Comparison of ENCODE assay signal across 17 cellular contexts in genomic region chr14:104082807-104083206, GRCh38. TPM values are rescaled to one million over a fixed set of nuclear protein-coding genes. Genes with fewer than 3 reads are reported as not detected.
DNase-seq lines count a peak whose midpoint lies in the region; ATAC-seq and TF ChIP-seq lines count a peak whose summit lies in the region.
"Had no signal": no experiment of that assay in that cellular context is flagged by ENCODE, and none has a peak within 500 bp of the region (broad histone marks: within the 10 kb centered on the region; RNA-seq: fewer than 3 reads in every experiment).

No MANE protein-coding gene starts in this region.

- H3K36me3 ChIP-seq in SK-N-SH (replicated peaks in 1 of 2; ENCODE audit: control insufficient read depth in 1 of 2, insufficient read depth in 2 of 2, low read length in 1 of 2) (no peaks in the 10 kb centered on the region), colonic mucosa (no peaks in the 10 kb centered on the region), lung (ENCODE audit: control insufficient read depth in 2 of 2, insufficient read depth in 2 of 2, low read length in 2 of 2) (no peaks in the 10 kb centered on the region), transverse colon (no peaks in the 10 kb centered on the region)
- H3K36me3 ChIP-seq: thoracic aorta had no signal

- in situ Hi-C loops in transverse colon (cut with MboI; ENCODE audit: low pct_ligation_motif_present in 1 of 4, low pct_unique_long_range_greater_than_20kb in 1 of 4, low sequenced_read_pairs in 3 of 4): no loop called here

- 44% methylated on average over 10 of the region's 12 CpGs for WGBS in SK-N-SH (ENCODE audit: low lambda C conversion rate)
- 56 to 67% methylated on average over 12 of the region's 12 CpGs for WGBS in lung, 2 donors
- WGBS in transverse colon (ENCODE audit: low coverage in 1 of 2), 2 donors: 40% methylated on average over 12 of the region's 12 CpGs; no CpG with 5 or more reads in 1 of the 2 donors

- H4K20me1 ChIP-seq in SK-N-SH (ENCODE audit: insufficient read depth): no peaks in the 10 kb centered on the region

- POLR2A ChIA-PET in SK-N-SH (lab: Yijun Ruan, JAX): no interaction called here

- H2AFZ ChIP-seq in SK-N-SH (ENCODE audit: low read depth): no peak overlapping the region

- ATAC-seq in SK-N-SH treated with all-trans-retinoic acid at 6 μM for 48 hours (no peak), lung (ENCODE audit: insufficient read depth, low FRiP score) (no peak), HG02970 (IDR thresholded peaks at IDR 0.05; ENCODE audit: low FRiP score, unreplicated experiment) (no peak)
- ATAC-seq: activated CD8-positive, alpha-beta T cell treated with anti-CD3 and anti-CD28 coated beads, Interleukin-2, amount 10 ng/mL, durations not matched to agents 7 days and 5 days had no signal

- H3K9me2 ChIP-seq in SK-N-SH: no peaks in the 10 kb centered on the region

- no peaks in the 10 kb centered on the region for H3K79me2 ChIP-seq in SK-N-SH (ENCODE audit: insufficient read depth)

- H3K9ac ChIP-seq in SK-N-SH (no peak overlapping the region), colonic mucosa (ENCODE audit: low read depth in 2 of 2, low read length in 2 of 2) (peak overlapping the region in 1 of 2 donors; percentile 82)

- CTCF ChIA-PET in SK-N-SH (lab: Yijun Ruan, JAX): interaction anchor here (1.0 to 3.1 kb wide), 2 partner anchors 11 to 482 kb away, joined by 3 to 19 read pairs; no protein-coding TSS in a partner anchor

- no peak overlapping the region for H3K4me2 ChIP-seq in SK-N-SH

- H3K9me3 ChIP-seq in SK-N-SH (no peaks in the 10 kb centered on the region), colonic mucosa (no peaks in the 10 kb centered on the region), lung (ENCODE audit: control insufficient read depth in 2 of 2, insufficient read depth in 1 of 2, low read length in 1 of 2) (no peaks in the 10 kb centered on the region), transverse colon (no peaks in the 10 kb centered on the region)
- H3K9me3 ChIP-seq: thoracic aorta had no signal

- DNase-seq in SK-N-SH (peak; percentile 39), colonic mucosa (peak; percentile 86), lung (ENCODE audit: low spot score) (peak; percentile 65), transverse colon (peak; percentile 86), NK-92 (lab: John Stamatoyannopoulos, UW; ENCODE audit: unreplicated experiment) (no peak), COLO668 (lab: John Stamatoyannopoulos, UW; ENCODE audit: unreplicated experiment) (no peak)
- DNase-seq: activated CD8-positive, alpha-beta T cell treated with anti-CD3 and anti-CD28 coated beads, Interleukin-2, amount 10 ng/mL, durations not matched to agents 7 days and 5 days; C1 segment of cervical spinal cord; foreskin fibroblast; NCI-H774; stimulated activated CD4-positive, alpha-beta T cell treated with anti-CD3 and anti-CD28 coated beads, Interleukin-4, amount 100 ng/mL, for 4 hours had no signal

- no peak for TF ChIP-seq CTCF in SK-N-SH (IDR thresholded peaks at IDR 0.05)
- no peak for TF ChIP-seq CTCF in colonic mucosa (IDR thresholded peaks at IDR 0.05)
- no peak for TF ChIP-seq CTCF in lung (IDR thresholded peaks at IDR 0.05; ENCODE audit: control extremely low read depth, extremely low read depth)
- TF ChIP-seq CTCF in transverse colon (IDR thresholded peaks at IDR 0.05): no peak

- H3K4me3 ChIP-seq in SK-N-SH (ENCODE audit: low read depth in 2 of 2, low read length in 1 of 2): no peak overlapping the region
- no peak overlapping the region for H3K4me3 ChIP-seq in colonic mucosa
- no peak overlapping the region for H3K4me3 ChIP-seq in lung
- H3K4me3 ChIP-seq in transverse colon: no peak overlapping the region
- H3K4me3 ChIP-seq: thoracic aorta had no signal

- no peak for TF ChIP-seq EP300 in SK-N-SH (IDR thresholded peaks at IDR 0.05; ENCODE audit: borderline replicate concordance in 1 of 2, low read depth in 1 of 2, low read length in 1 of 2)
- no peak for TF ChIP-seq EP300 in transverse colon (IDR thresholded peaks at IDR 0.05; ENCODE audit: low read depth)

- TF ChIP-seq POLR2A in transverse colon (IDR thresholded peaks at IDR 0.05): peak; percentile 40

- TF ChIP-seq RAD21 in SK-N-SH (IDR thresholded peaks at IDR 0.05; ENCODE audit: low read length): no peak

- intact Hi-C loops in colonic mucosa (cut with DNase I) (no loop called here), transverse colon (cut with DNase I; ENCODE audit: low total_unique reads) (loop anchor here (5.0 kb wide), 1 partner anchor 479 kb away; no protein-coding TSS in a partner anchor)

- H3K27me3 ChIP-seq in SK-N-SH (ENCODE audit: insufficient read depth): no peaks in the 10 kb centered on the region; the same call in 1 of the 2 replicates
- peaks cover 7% of the 10 kb centered on the region for H3K27me3 ChIP-seq in colonic mucosa
- no peaks in the 10 kb centered on the region for H3K27me3 ChIP-seq in lung (ENCODE audit: control insufficient read depth, insufficient read depth)
- H3K27me3 ChIP-seq in transverse colon: peaks cover 18% of the 10 kb centered on the region

- no peak overlapping the region; a peak in 1 of 4 replicates for H3K27ac ChIP-seq in SK-N-SH (ENCODE audit: low read depth in 2 of 2, low read length in 1 of 2)
- peak overlapping the region; percentile 69 for H3K27ac ChIP-seq in colonic mucosa
- H3K27ac ChIP-seq in lung (ENCODE audit: low read depth in 1 of 2, low read length in 1 of 2): no peak overlapping the region
- H3K27ac ChIP-seq in transverse colon: peak overlapping the region; percentile 77 to 83 (median 80)
- H3K27ac ChIP-seq: thoracic aorta had no signal

- peaks cover 0 to 21% of the 10 kb centered on the region in 2 experiments; a peak in 1 of 4 replicates for H3K4me1 ChIP-seq in SK-N-SH (ENCODE audit: control insufficient read depth in 1 of 2, insufficient read depth in 2 of 2, low read depth in 1 of 2, low read length in 1 of 2)
- peaks cover 47% of the 10 kb centered on the region for H3K4me1 ChIP-seq in colonic mucosa
- H3K4me1 ChIP-seq in lung (ENCODE audit: control insufficient read depth in 2 of 2, insufficient read depth in 2 of 2, low read length in 2 of 2): peaks cover 0 to 10% of the 10 kb centered on the region in 2 donors
- H3K4me1 ChIP-seq in transverse colon: peaks cover 25 to 80% (median 73%) of the 10 kb centered on the region in 4 donors

- no peaks in the 10 kb centered on the region for H3F3A ChIP-seq in SK-N-SH (replicated peaks; ENCODE audit: insufficient read depth)

TF ChIP-seq in SK-N-SH, 30 proteins besides CTCF, POLR2A, EP300 and RAD21 (continues in another document):
- TF ChIP-seq NRF1 (IDR thresholded peaks at IDR 0.05; ENCODE audit: low read depth, low read length) (no peak), ZBTB33 (IDR thresholded peaks at IDR 0.05; ENCODE audit: borderline replicate concordance, low read depth) (no peak), POLR2AphosphoS5 (IDR thresholded peaks at IDR 0.05; ENCODE audit: low read depth, low read length) (no peak), SMC3 (IDR thresholded peaks at IDR 0.05; ENCODE audit: low read depth, low read length) (no peak), SIN3A (IDR thresholded peaks at IDR 0.05; ENCODE audit: borderline replicate concordance, low read depth, low read length) (no peak)

TF ChIP-seq in SK-N-SH treated with all-trans-retinoic acid at 6 μM for 48 hours, 23 proteins besides CTCF, POLR2A, EP300 and RAD21 (continues in another document):
- TF ChIP-seq ZC3H10 (CRISPR knock-in tag; IDR thresholded peaks at IDR 0.05) (no peak), CREB5 (CRISPR knock-in tag; IDR thresholded peaks at IDR 0.05; ENCODE audit: low read depth) (no peak), GLIS3 (CRISPR knock-in tag; IDR thresholded peaks at IDR 0.05) (no peak), TCF4 (CRISPR knock-in tag; IDR thresholded peaks at IDR 0.05; ENCODE audit: borderline replicate concordance) (no peak), PATZ1 (CRISPR knock-in tag; IDR thresholded peaks at IDR 0.05; ENCODE audit: borderline replicate concordance) (no peak), ZFP30 (CRISPR knock-in tag; IDR thresholded peaks at IDR 0.05) (no peak), ZNF8 (CRISPR knock-in tag; IDR thresholded peaks at IDR 0.05) (no peak), ISL1 (CRISPR knock-in tag; IDR thresholded peaks at IDR 0.05) (no peak)

RNA-seq across cellular contexts. Expression of gene ASPG, which starts 2.7 kb away (rescaled TPM):
- polyA plus RNA-seq in SK-N-SH (2012; rRNA removed): not detected in 2 replicates
- polyA plus RNA-seq in SK-N-SH (2012; cell fraction: cytosol; rRNA removed): not detected in 2 replicates
- 0.01 TPM in 1 of 2 replicates, not detected in the other for polyA plus RNA-seq in SK-N-SH (2012; cell fraction: nucleus; rRNA removed)
- 1 to 10 TPM; 1.4 to 7.5 TPM for total RNA-seq in colonic mucosa
- 1 to 10 TPM; 4.3 to 4.7 TPM for total RNA-seq in lung
- polyA plus RNA-seq in lung: 1 to 10 TPM in 1 of 2 donors, under 1 TPM in 1; 0.73 to 1.8 TPM
- total RNA-seq in transverse colon: 10 to 100 TPM in 2 of 4 donors, 1 to 10 TPM in 2; 4.4 to 20.3 (median 8.7) TPM
- total RNA-seq: activated CD8-positive, alpha-beta T cell treated with anti-CD3 and anti-CD28 coated beads, Interleukin-2, amount 10 ng/mL, durations not matched to agents 7 days and 5 days; activated T-helper 1 cell treated with anti-CD3 and anti-CD28 coated beads, Interleukin-12 subunit alpha, Interleukin-12 subunit beta, Interleukin-2, Interleukin-4 antibody, amounts not matched to agents 30 ng/mL and 10 ng/mL and 1 ng/mL, durations not matched to agents 14 hours and 24 hours and 36 hours; lung microvascular endothelial cell; neural crest cell had no signal

RNA-seq across cellular contexts. Expression of gene KIF26A, which starts 55.6 kb away (rescaled TPM):
- polyA plus RNA-seq in SK-N-SH (2012; rRNA removed) (1.4 and 1.7 TPM in 2 replicates), lung (1 to 10 TPM; 2.4 to 2.5 TPM)
- 0.79 and 1.5 TPM in 2 replicates for polyA plus RNA-seq in SK-N-SH (2012; cell fraction: cytosol; rRNA removed)
- polyA plus RNA-seq in SK-N-SH (2012; cell fraction: nucleus; rRNA removed): 2.1 and 4.0 TPM in 2 replicates
- total RNA-seq in colonic mucosa (10 to 100 TPM in 1 of 2 donors, 1 to 10 TPM in 1; 6.6 to 20.0 TPM), lung (10 to 100 TPM in 1 of 2 donors, 1 to 10 TPM in 1; 6.5 to 11.4 TPM), transverse colon (1 to 10 TPM; 2.2 to 7.8 (median 4.4) TPM)

Comparison
In these comparisons a context has a peak if more than half of its experiments do, and no peak if none do; other contexts are left out.
1. DNase-seq: peak in SK-N-SH (single experiment), colonic mucosa (single experiment), lung (single experiment) and transverse colon (single experiment); none in NK-92 (single experiment) and COLO668 (single experiment).
2. H3K27ac ChIP-seq: peak in colonic mucosa (single experiment) and transverse colon (4 of 4); none in SK-N-SH (0 of 2) and lung (0 of 2).